Comparison of ENCODE assay signal across 18 cellular contexts in genomic region chr13:97753942-97754670, GRCh38.
A peak's percentile ranks its signal among the peaks of the same experiment; 100 is the strongest.
DNase-seq lines count a peak whose midpoint lies in the region; TF ChIP-seq lines count a peak whose summit lies in the region.
"Had no signal": no experiment of that assay in that cellular context is flagged by ENCODE, and none has a peak within 500 bp of the region (broad histone marks: within the 10 kb centered on the region; RNA-seq: fewer than 3 reads in every experiment).

No MANE protein-coding gene starts in this region.

- CTCF ChIA-PET in activated naive CD4-positive, alpha-beta T cell treated with anti-CD3 and anti-CD28 coated beads for 36 hours (lab: Charles Lee): no interaction called here
- CTCF ChIA-PET in activated CD4-positive, alpha-beta memory T cell treated with anti-CD3 and anti-CD28 coated beads for 36 hours (lab: Charles Lee): no interaction called here

- no peak overlapping the region for H3K4me3 ChIP-seq in cardiac fibroblast (replicated peaks in 1 of 2; ENCODE audit: low read depth in 2 of 2, low read length in 2 of 2)
- no peak overlapping the region for H3K4me3 ChIP-seq in smooth muscle cell
- H3K4me3 ChIP-seq: sigmoid colon had no signal

- no peaks in the 10 kb centered on the region for H3K27me3 ChIP-seq in H9 (ENCODE audit: insufficient read depth, low read length)
- H3K27me3 ChIP-seq in smooth muscle cell (ENCODE audit: low read depth): peaks cover 5% of the 10 kb centered on the region
- H3K27me3 ChIP-seq: sigmoid colon had no signal

- H3T11ph ChIP-seq in H9 (ENCODE audit: low read length): no peak overlapping the region

- WGBS in H9 (ENCODE audit: extremely low coverage, insufficient read length, low lambda C conversion rate): no CpG with 5 or more reads among the region's 5 CpGs
- WGBS in smooth muscle cell (ENCODE audit: low lambda C conversion rate): 68% methylated on average over 5 of the region's 5 CpGs

- no peak overlapping the region for H2BK120ac ChIP-seq in H9 (ENCODE audit: low read depth, low read length, poor library complexity, severe bottlenecking)

- no peak overlapping the region for H4K5ac ChIP-seq in H9 (ENCODE audit: insufficient read length, low read depth, low read length)

- H3K79me1 ChIP-seq in H9 (ENCODE audit: insufficient read depth, low read depth, low read length, poor library complexity, severe bottlenecking): no peaks in the 10 kb centered on the region

- POLR2A ChIA-PET in activated CD4-positive, alpha-beta memory T cell treated with anti-CD3 and anti-CD28 coated beads for 36 hours (lab: Charles Lee): no interaction called here

- H3K23ac ChIP-seq in H9 (ENCODE audit: insufficient read length, low read depth, low read length): no peak overlapping the region

- H2BK5ac ChIP-seq in H9 (ENCODE audit: insufficient read length, low read length): no peak overlapping the region

- no peak overlapping the region for H3K4ac ChIP-seq in H9 (ENCODE audit: low read depth, low read length)

- no peak overlapping the region for H3K9ac ChIP-seq in H9 (ENCODE audit: extremely low read depth, insufficient read length, low read length)
- no peak overlapping the region for H3K9ac ChIP-seq in smooth muscle cell (ENCODE audit: low read depth)

- no peaks in the 10 kb centered on the region for H4K20me1 ChIP-seq in H9 (ENCODE audit: control insufficient read depth, insufficient read depth, insufficient read length)
- H4K20me1 ChIP-seq in smooth muscle cell (ENCODE audit: low read depth): no peaks in the 10 kb centered on the region

- H3K4me1 ChIP-seq in H9 (ENCODE audit: insufficient read depth, low read length): no peaks in the 10 kb centered on the region
- H3K4me1 ChIP-seq in smooth muscle cell (ENCODE audit: low read depth): no peaks in the 10 kb centered on the region
- H3K4me1 ChIP-seq: sigmoid colon had no signal

- no peaks in the 10 kb centered on the region for H3F3A ChIP-seq in smooth muscle cell (ENCODE audit: low read depth)

- H3K79me2 ChIP-seq in H9 (ENCODE audit: insufficient read depth, low read length) (no peaks in the 10 kb centered on the region), smooth muscle cell (ENCODE audit: low read depth) (no peaks in the 10 kb centered on the region)

- H3K36me3 ChIP-seq in smooth muscle cell (ENCODE audit: low read depth): no peaks in the 10 kb centered on the region
- H3K36me3 ChIP-seq: sigmoid colon had no signal

- peaks cover 4% of the 10 kb centered on the region for H3K27me3 Mint-ChIP-seq in activated naive CD4-positive, alpha-beta T cell treated with anti-CD3 and anti-CD28 coated beads for 36 hours (ENCODE audit: low read depth)
- H3K27me3 Mint-ChIP-seq in H9 (ENCODE audit: low read depth): peaks cover 2% of the 10 kb centered on the region; the same call in 1 of the 2 replicates
- peaks cover 16% of the 10 kb centered on the region for H3K27me3 Mint-ChIP-seq in progenitor cell of endocrine pancreas
- H3K27me3 Mint-ChIP-seq in activated CD4-positive, alpha-beta memory T cell treated with anti-CD3 and anti-CD28 coated beads for 36 hours: peaks cover 1% of the 10 kb centered on the region

- H3K27ac ChIP-seq in H9 (ENCODE audit: insufficient read length, low read depth, low read length) (no peak overlapping the region), smooth muscle cell (ENCODE audit: low read depth) (no peak overlapping the region)
- H3K27ac ChIP-seq: HL-60, sigmoid colon had no signal

- H2AFZ ChIP-seq in H9 (ENCODE audit: low read length) (no peak overlapping the region), smooth muscle cell (ENCODE audit: low read depth) (no peak overlapping the region)

- H3K18ac ChIP-seq in H9 (ENCODE audit: insufficient read length, low read depth, low read length): no peak overlapping the region

- no peak overlapping the region for H3K14ac ChIP-seq in H9 (ENCODE audit: insufficient read depth, low read length)

- no peak overlapping the region for H3K4me3 Mint-ChIP-seq in activated naive CD4-positive, alpha-beta T cell treated with anti-CD3 and anti-CD28 coated beads for 36 hours
- H3K4me3 Mint-ChIP-seq in H9 (no peak overlapping the region), progenitor cell of endocrine pancreas (ENCODE audit: low read depth) (no peak overlapping the region)
- H3K4me3 Mint-ChIP-seq in activated CD4-positive, alpha-beta memory T cell treated with anti-CD3 and anti-CD28 coated beads for 36 hours: no peak overlapping the region
- H3K4me3 Mint-ChIP-seq: stimulated activated effector memory CD8-positive, alpha-beta T cell treated with anti-CD3 and anti-CD28 coated beads, Interleukin-12 subunit alpha, Interleukin-12 subunit beta, amount 100 ng/mL, for 72 hours had no signal

- no peak overlapping the region for H3K27ac Mint-ChIP-seq in activated naive CD4-positive, alpha-beta T cell treated with anti-CD3 and anti-CD28 coated beads for 36 hours
- H3K27ac Mint-ChIP-seq in H9: no peak overlapping the region
- no peak overlapping the region for H3K27ac Mint-ChIP-seq in progenitor cell of endocrine pancreas
- H3K27ac Mint-ChIP-seq in activated CD4-positive, alpha-beta memory T cell treated with anti-CD3 and anti-CD28 coated beads for 36 hours: no peak overlapping the region
- H3K27ac Mint-ChIP-seq: stimulated activated effector memory CD8-positive, alpha-beta T cell treated with anti-CD3 and anti-CD28 coated beads, Interleukin-12 subunit alpha, Interleukin-12 subunit beta, amount 100 ng/mL, for 72 hours had no signal

- H4K91ac ChIP-seq in H9 (ENCODE audit: insufficient read length, low read depth, low read length): no peak overlapping the region

- no peaks in the 10 kb centered on the region for H3K9me3 Mint-ChIP-seq in activated naive CD4-positive, alpha-beta T cell treated with anti-CD3 and anti-CD28 coated beads for 36 hours
- peaks cover 5% of the 10 kb centered on the region in 2 experiments; a peak in 3 of 5 replicates for H3K9me3 Mint-ChIP-seq in H9
- peaks cover 5% of the 10 kb centered on the region for H3K9me3 Mint-ChIP-seq in progenitor cell of endocrine pancreas (ENCODE audit: low read depth)
- H3K9me3 Mint-ChIP-seq in activated CD4-positive, alpha-beta memory T cell treated with anti-CD3 and anti-CD28 coated beads for 36 hours: no peaks in the 10 kb centered on the region

- H2AK5ac ChIP-seq in H9 (ENCODE audit: insufficient read length, low read length): no peak overlapping the region

- TF ChIP-seq CTCF in H9 (conservative IDR thresholded peaks at IDR 0.05) (peak; percentile 73), cardiac fibroblast (IDR thresholded peaks at IDR 0.05; ENCODE audit: low read depth, low read length) (peak; percentile 11), smooth muscle cell (IDR thresholded peaks at IDR 0.05; ENCODE audit: borderline replicate concordance, insufficient read depth, poor library complexity, severe bottlenecking) (peak; percentile 8), progenitor cell of endocrine pancreas (IDR thresholded peaks at IDR 0.05; ENCODE audit: unreplicated experiment) (no peak)

- intact Hi-C loops in activated naive CD4-positive, alpha-beta T cell treated with anti-CD3 and anti-CD28 coated beads for 36 hours (cut with micrococcal nuclease): no loop called here
- intact Hi-C loops in activated CD4-positive, alpha-beta memory T cell treated with anti-CD3 and anti-CD28 coated beads for 36 hours (cut with micrococcal nuclease): no loop called here

- peak; percentile 12 for DNase-seq in activated naive CD4-positive, alpha-beta T cell treated with anti-CD3 and anti-CD28 coated beads for 36 hours
- no peak for DNase-seq in activated naive CD4-positive, alpha-beta T cell treated with Interleukin-2 at 50 U/mL for 16 hours
- peak; percentile 53 for DNase-seq in H9
- DNase-seq in cardiac fibroblast (ENCODE audit: low read depth in 2 of 2): no peak
- no peak for DNase-seq in smooth muscle cell (lab: John Stamatoyannopoulos, UW; ENCODE audit: unreplicated experiment)
- DNase-seq in progenitor cell of endocrine pancreas (ENCODE audit: low spot score, unreplicated experiment): no peak
- DNase-seq in DMS153 (lab: John Stamatoyannopoulos, UW): no peak
- DNase-seq in activated CD4-positive, alpha-beta memory T cell treated with anti-CD3 and anti-CD28 coated beads for 36 hours: no peak
- DNase-seq: activated naive CD4-positive, alpha-beta T cell treated with anti-CD3 and anti-CD28 coated beads, Interleukin-2, amount 50 U/mL, for 16 hours; effector CD4-positive, alpha-beta T cell; Kasumi-1; NCI-H1694 treated with DMSO at 0.1 percent for 48 hours; NCI-H510A treated with DMSO at 0.1 percent for 48 hours; PC-3; sigmoid colon; trophoblast cell had no signal

- no peak overlapping the region for H4K8ac ChIP-seq in H9 (replicated peaks; ENCODE audit: insufficient read length, low read depth, low read length)

- no peak overlapping the region for H2BK12ac ChIP-seq in H9 (ENCODE audit: insufficient read length, low read depth, low read length)

- H3K4me2 ChIP-seq in H9 (ENCODE audit: insufficient read depth, insufficient read length, low read length) (no peak overlapping the region), smooth muscle cell (no peak overlapping the region)

- H3K9me3 ChIP-seq in H9 (ENCODE audit: control insufficient read depth, low read depth, low read length) (no peaks in the 10 kb centered on the region), smooth muscle cell (replicated peaks; ENCODE audit: low read depth) (no peaks in the 10 kb centered on the region)
- H3K9me3 ChIP-seq: sigmoid colon had no signal

- no peak overlapping the region for H3K56ac ChIP-seq in H9 (ENCODE audit: insufficient read length, low read depth, low read length)

- H2BK20ac ChIP-seq in H9 (ENCODE audit: low read depth, low read length, poor library complexity, severe bottlenecking): no peak overlapping the region

- no peaks in the 10 kb centered on the region for H3K36me3 Mint-ChIP-seq in activated naive CD4-positive, alpha-beta T cell treated with anti-CD3 and anti-CD28 coated beads for 36 hours (ENCODE audit: low read depth)
- H3K36me3 Mint-ChIP-seq in H9 (ENCODE audit: insufficient read depth in 1 of 3, low read depth in 3 of 3) (peaks cover 0 to 9% (median 2%) of the 10 kb centered on the region in 3 experiments; a peak in 4 of 7 replicates), progenitor cell of endocrine pancreas (ENCODE audit: insufficient read depth) (no peaks in the 10 kb centered on the region)
- no peaks in the 10 kb centered on the region for H3K36me3 Mint-ChIP-seq in activated CD4-positive, alpha-beta memory T cell treated with anti-CD3 and anti-CD28 coated beads for 36 hours
- H3K36me3 Mint-ChIP-seq: stimulated activated effector memory CD8-positive, alpha-beta T cell treated with anti-CD3 and anti-CD28 coated beads, Interleukin-12 subunit alpha, Interleukin-12 subunit beta, amount 100 ng/mL, for 72 hours had no signal

- no peaks in the 10 kb centered on the region for H3K23me2 ChIP-seq in H9 (ENCODE audit: insufficient read length, low read depth, low read length, poor library complexity, severe bottlenecking)

- no peaks in the 10 kb centered on the region for H3K4me1 Mint-ChIP-seq in activated naive CD4-positive, alpha-beta T cell treated with anti-CD3 and anti-CD28 coated beads for 36 hours (ENCODE audit: low read depth)
- H3K4me1 Mint-ChIP-seq in H9 (peaks cover 6 to 7% of the 10 kb centered on the region in 2 experiments; a peak in 3 of 4 replicates), progenitor cell of endocrine pancreas (ENCODE audit: low read depth) (no peaks in the 10 kb centered on the region)
- H3K4me1 Mint-ChIP-seq in activated CD4-positive, alpha-beta memory T cell treated with anti-CD3 and anti-CD28 coated beads for 36 hours (ENCODE audit: low read depth): no peaks in the 10 kb centered on the region
- H3K4me1 Mint-ChIP-seq: stimulated activated effector memory CD8-positive, alpha-beta T cell treated with anti-CD3 and anti-CD28 coated beads, Interleukin-12 subunit alpha, Interleukin-12 subunit beta, amount 100 ng/mL, for 72 hours had no signal

- no peak overlapping the region for H2BK15ac ChIP-seq in H9 (ENCODE audit: low read depth, low read length)

Comparison
In these comparisons a context has a peak if more than half of its experiments do, and no peak if none do; other contexts are left out.
1. DNase-seq: peak in activated naive CD4-positive, alpha-beta T cell treated with anti-CD3 and anti-CD28 coated beads for 36 hours (single experiment) and H9 (single experiment); none in activated naive CD4-positive, alpha-beta T cell treated with Interleukin-2 at 50 U/mL for 16 hours (single experiment), cardiac fibroblast (0 of 2), smooth muscle cell (single experiment), progenitor cell of endocrine pancreas (single experiment), DMS153 (single experiment) and activated CD4-positive, alpha-beta memory T cell treated with anti-CD3 and anti-CD28 coated beads for 36 hours (single experiment).